ENCODE assay signal across 25 cellular contexts in the genomic region with DNA sequence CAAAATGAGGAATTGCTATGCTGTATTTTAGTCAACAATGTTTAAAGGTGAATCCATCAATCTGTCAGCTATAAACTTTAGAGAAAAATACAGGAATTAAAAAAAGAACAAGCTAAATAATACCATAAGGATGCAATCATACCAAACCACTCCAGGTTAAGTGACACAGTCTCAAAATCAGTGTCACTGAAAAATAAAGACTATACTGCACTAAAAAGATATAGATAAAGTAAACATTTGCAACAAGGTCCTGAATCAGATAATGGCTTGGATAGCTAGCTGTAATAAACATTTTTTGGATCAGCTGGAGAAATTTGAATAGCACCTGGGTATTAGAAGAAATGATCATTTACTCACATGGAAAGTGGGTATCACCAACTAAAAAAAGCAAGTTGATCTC. TPM values are rescaled to one million over a fixed set of nuclear protein-coding genes. Genes with fewer than 3 reads are reported as not detected.
DNase-seq lines count a peak whose midpoint lies in the region; ATAC-seq, FAIRE-seq and TF ChIP-seq lines count a peak whose summit lies in the region.
"Had no signal": no experiment of that assay in that cellular context is flagged by ENCODE, and none has a peak within 500 bp of the region (broad histone marks: within the 10 kb centered on the region; RNA-seq: fewer than 3 reads in every experiment).

No MANE protein-coding gene starts in this region.

- H3K9ac ChIP-seq in Loucy (ENCODE audit: low read depth, low read length, poor library complexity, severe bottlenecking) (no peak overlapping the region), endothelial cell of umbilical vein (replicated peaks; ENCODE audit: extremely low read depth, insufficient read depth, low read length) (no peak overlapping the region), skeletal muscle tissue (ENCODE audit: low read depth in 1 of 3, low read length in 3 of 3) (peak overlapping the region in 2 of 3 donors; percentile 45 to 51)
- H3K9ac ChIP-seq: KMS-11 had no signal

- TF ChIP-seq CTCF in Loucy (conservative IDR thresholded peaks at IDR 0.05; ENCODE audit: low read length), result no peak
- no peak for TF ChIP-seq CTCF in endothelial cell of umbilical vein (IDR thresholded peaks at IDR 0.05; ENCODE audit: extremely low read depth in 1 of 2, insufficient read depth in 1 of 2, low read depth in 1 of 2, low read length in 2 of 2)

- peaks cover 90% of the 10 kb centered on the region for H3K4me1 Mint-ChIP-seq in activated naive CD4-positive, alpha-beta T cell treated with anti-CD3 and anti-CD28 coated beads, Interleukin-2, amount 50 U/mL, for 24 hours

- H3K4me3 ChIP-seq in Loucy (ENCODE audit: low read length, poor library complexity, severe bottlenecking), result peak overlapping the region; percentile 59
- no peak overlapping the region for H3K4me3 ChIP-seq in endothelial cell of umbilical vein (replicated peaks in 1 of 3; ENCODE audit: insufficient read depth in 1 of 3, low read depth in 1 of 3, low read length in 3 of 3)
- H3K4me3 ChIP-seq in skeletal muscle tissue (ENCODE audit: low read length in 3 of 3), result no peak overlapping the region
- H3K4me3 ChIP-seq: lower lobe of right lung, testis had no signal

- no peaks in the 10 kb centered on the region for H3K9me3 Mint-ChIP-seq in activated naive CD4-positive, alpha-beta T cell treated with anti-CD3 and anti-CD28 coated beads, Interleukin-2, amount 50 U/mL, for 24 hours
- no peaks in the 10 kb centered on the region for H3K9me3 Mint-ChIP-seq in activated naive CD4-positive, alpha-beta T cell treated with anti-CD3 and anti-CD28 coated beads, Interleukin-2, amount 50 U/mL, for 72 hours
- H3K9me3 Mint-ChIP-seq: activated CD8-positive, alpha-beta T cell treated with anti-CD3 and anti-CD28 coated beads for 36 hours had no signal

- H3K36me3 ChIP-seq in Loucy (ENCODE audit: insufficient read depth, low read length) (peaks cover 9% of the 10 kb centered on the region), endothelial cell of umbilical vein (ENCODE audit: control insufficient read depth in 2 of 2, extremely low read depth in 1 of 2, insufficient read depth in 2 of 2, low read length in 2 of 2) (no peaks in the 10 kb centered on the region), skeletal muscle tissue (ENCODE audit: control insufficient read depth in 3 of 3, insufficient read depth in 3 of 3, low read length in 3 of 3) (no peaks in the 10 kb centered on the region)
- H3K36me3 ChIP-seq: lower lobe of right lung had no signal

- peaks cover 50% of the 10 kb centered on the region for H3K4me1 ChIP-seq in Loucy (ENCODE audit: insufficient read depth, low read length, poor library complexity, severe bottlenecking)
- peaks cover 28% of the 10 kb centered on the region for H3K4me1 ChIP-seq in endothelial cell of umbilical vein (ENCODE audit: control insufficient read depth, extremely low read depth, insufficient read depth, low read length)
- peaks cover 62 to 66% (median 63%) of the 10 kb centered on the region in 3 donors for H3K4me1 ChIP-seq in skeletal muscle tissue (ENCODE audit: control insufficient read depth in 3 of 3, insufficient read depth in 3 of 3, low read length in 3 of 3)

- DNase-seq in activated naive CD4-positive, alpha-beta T cell treated with anti-CD3 and anti-CD28 coated beads, Interleukin-2, amount 50 U/mL, for 72 hours (ENCODE audit: low spot score in 2 of 2), result no peak
- no peak for DNase-seq in endothelial cell of umbilical vein (ENCODE audit: low read depth, low spot score)
- no peak for DNase-seq in DMS79 treated with DMSO at 0.1 percent for 48 hours (lab: John Stamatoyannopoulos, UW)
- no peak for DNase-seq in NCI-H82 (lab: John Stamatoyannopoulos, UW)
- DNase-seq in NCI-H446 (lab: John Stamatoyannopoulos, UW), result no peak
- DNase-seq: 8988T; activated CD4-positive, CD25-positive, alpha-beta regulatory T cell treated with anti-CD3 and anti-CD28 coated beads, Interleukin-2, amount 50 U/mL, for 72 hours; activated CD8-positive, alpha-beta T cell treated with anti-CD3 and anti-CD28 coated beads for 36 hours; activated gamma-delta T cell treated with Interleukin-2 at 50 U/mL for 16 hours; activated T-cell treated with anti-CD3 and anti-CD28 coated beads for 4 hours; AML-193; amniotic stem cell; DMS53; lower lobe of right lung; NCI-H1694; NCI-H2171 treated with DMSO at 0.1 percent for 48 hours; NCI-H69; occipital lobe; right cardiac atrium; testis had no signal

- H3K9me2 ChIP-seq in Loucy (replicated peaks; ENCODE audit: low read depth, low read length), result no peaks in the 10 kb centered on the region

- H3K9me1 ChIP-seq in endothelial cell of umbilical vein (replicated peaks; ENCODE audit: control insufficient read depth, extremely low read depth, insufficient read depth, low read length), result no peaks in the 10 kb centered on the region

- CTCF ChIA-PET in endothelial cell of umbilical vein (lab: Charles Lee), result interaction anchor here (0.5 to 1.6 kb wide), 5 partner anchors 9 to 608 kb away, joined by 3 to 5 read pairs (median 3); a partner anchor contains a TSS

- H3K9me3 ChIP-seq in Loucy (ENCODE audit: insufficient read depth, low read depth, low read length), result no peaks in the 10 kb centered on the region
- no peaks in the 10 kb centered on the region for H3K9me3 ChIP-seq in endothelial cell of umbilical vein (replicated peaks; ENCODE audit: control insufficient read depth, insufficient read depth, low read length)
- no peaks in the 10 kb centered on the region for H3K9me3 ChIP-seq in skeletal muscle tissue (ENCODE audit: control insufficient read depth in 3 of 3, low read length in 3 of 3)
- H3K9me3 ChIP-seq: lower lobe of right lung, testis had no signal

- H3K79me2 ChIP-seq in Loucy (ENCODE audit: insufficient read depth, low read length) (peaks cover 99% of the 10 kb centered on the region), endothelial cell of umbilical vein (ENCODE audit: control insufficient read depth, insufficient read depth, low read length) (peaks cover 95% of the 10 kb centered on the region)

- dilution Hi-C loops in endothelial cell of umbilical vein (cut with MboI; ENCODE audit: extremely low pct_ligation_motif_present, low sequenced_read_pairs), result no loop called here

- H3K4me2 ChIP-seq in Loucy (ENCODE audit: low read depth, low read length, poor library complexity, severe bottlenecking) (peak overlapping the region; percentile 77), endothelial cell of umbilical vein (ENCODE audit: insufficient read depth, low read length) (peak overlapping the region; percentile 78)
- H3K4me2 ChIP-seq: KMS-11 had no signal

- H3K4me3 Mint-ChIP-seq in activated naive CD4-positive, alpha-beta T cell treated with anti-CD3 and anti-CD28 coated beads, Interleukin-2, amount 50 U/mL, for 24 hours, result peak overlapping the region; percentile 13
- H3K4me3 Mint-ChIP-seq: activated CD8-positive, alpha-beta T cell treated with anti-CD3 and anti-CD28 coated beads for 36 hours had no signal

- H3K27ac ChIP-seq in endothelial cell of umbilical vein (ENCODE audit: insufficient read depth, low read depth, low read length) (no peak overlapping the region), skeletal muscle tissue (ENCODE audit: low read depth, low read length) (peak overlapping the region; percentile 73)
- H3K27ac ChIP-seq: epithelial cell of prostate, KMS-11, lower lobe of right lung had no signal

- ATAC-seq in activated naive CD4-positive, alpha-beta T cell treated with anti-CD3 and anti-CD28 coated beads, Interleukin-2, amount 50 U/mL, for 72 hours, result no peak
- ATAC-seq: activated CD8-positive, alpha-beta T cell treated with anti-CD3 and anti-CD28 coated beads for 36 hours; lower lobe of right lung had no signal

- BruUV-seq in endothelial cell of umbilical vein (replicated peaks; lab: Mats Ljungman, UMichigan), result no TSS peak

- H3K36me3 Mint-ChIP-seq in activated naive CD4-positive, alpha-beta T cell treated with anti-CD3 and anti-CD28 coated beads, Interleukin-2, amount 50 U/mL, for 24 hours, result peaks cover 3% of the 10 kb centered on the region
- H3K36me3 Mint-ChIP-seq in activated naive CD4-positive, alpha-beta T cell treated with anti-CD3 and anti-CD28 coated beads, Interleukin-2, amount 50 U/mL, for 72 hours, result peaks cover 0 to 6% of the 10 kb centered on the region in 2 donors

- H3F3A ChIP-seq in Loucy (ENCODE audit: low read depth), result 0 out of 2 replicates have a peak, but pooled peaks cover 3% of the 10 kb centered on the region

- H3K27me3 ChIP-seq in Loucy (ENCODE audit: insufficient read depth, low read length, poor library complexity, severe bottlenecking) (no peaks in the 10 kb centered on the region), endothelial cell of umbilical vein (ENCODE audit: control insufficient read depth in 2 of 2, insufficient read depth in 2 of 2, low read length in 2 of 2) (no peaks in the 10 kb centered on the region), skeletal muscle tissue (ENCODE audit: control insufficient read depth in 3 of 3, insufficient read depth in 3 of 3, low read length in 3 of 3) (no peaks in the 10 kb centered on the region)
- H3K27me3 ChIP-seq: testis had no signal

- H3K27me3 Mint-ChIP-seq in activated naive CD4-positive, alpha-beta T cell treated with anti-CD3 and anti-CD28 coated beads, Interleukin-2, amount 50 U/mL, for 24 hours, result no peaks in the 10 kb centered on the region
- H3K27me3 Mint-ChIP-seq: activated CD8-positive, alpha-beta T cell treated with anti-CD3 and anti-CD28 coated beads for 36 hours had no signal

- H4K20me1 ChIP-seq in Loucy (ENCODE audit: insufficient read depth, low read length, poor library complexity, severe bottlenecking) (peaks cover 89% of the 10 kb centered on the region), endothelial cell of umbilical vein (replicated peaks; ENCODE audit: control insufficient read depth, extremely low read depth, insufficient read depth, low read length) (peaks cover 19% of the 10 kb centered on the region)

- POLR2A ChIA-PET in endothelial cell of umbilical vein (lab: Charles Lee), result no interaction called here

- no peak for FAIRE-seq in endothelial cell of umbilical vein (lab: Jason Lieb, UNC)

- H2AFZ ChIP-seq in Loucy (ENCODE audit: low read length) (no peak overlapping the region), endothelial cell of umbilical vein (ENCODE audit: low read depth, low read length) (no peak overlapping the region)

- H3K27ac Mint-ChIP-seq in activated naive CD4-positive, alpha-beta T cell treated with anti-CD3 and anti-CD28 coated beads, Interleukin-2, amount 50 U/mL, for 24 hours, result no peak overlapping the region
- no peak overlapping the region for H3K27ac Mint-ChIP-seq in activated naive CD4-positive, alpha-beta T cell treated with anti-CD3 and anti-CD28 coated beads, Interleukin-2, amount 50 U/mL, for 72 hours
- H3K27ac Mint-ChIP-seq: activated CD8-positive, alpha-beta T cell treated with anti-CD3 and anti-CD28 coated beads for 36 hours had no signal

- no peak for TF ChIP-seq POLR2A in endothelial cell of umbilical vein (IDR thresholded peaks at IDR 0.05; ENCODE audit: low read depth, low read length)

- intact Hi-C loops in endothelial cell of umbilical vein (cut with micrococcal nuclease), result no loop called here

RNA-seq across cellular contexts. Expression of a gene that starts 7.8 kb away (rescaled TPM):
- 100 to 1,000 TPM; 102 to 145 TPM for total RNA-seq in activated naive CD4-positive, alpha-beta T cell treated with anti-CD3 and anti-CD28 coated beads, Interleukin-2, amount 50 U/mL, for 72 hours
- total RNA-seq in endothelial cell of umbilical vein, result 88.8 and 89.7 TPM in 2 replicates
- polyA plus RNA-seq in endothelial cell of umbilical vein, result 32.4 and 35.0 TPM in 2 replicates
- polyA plus RNA-seq in endothelial cell of umbilical vein (2011; cell fraction: cytosol; rRNA removed), result 38.9 and 39.0 TPM in 2 replicates
- polyA plus RNA-seq in endothelial cell of umbilical vein (2011; cell fraction: nucleus; rRNA removed), result 82.9 and 103 TPM in 2 replicates
- 38.0 and 52.9 TPM in 2 replicates for polyA plus RNA-seq in endothelial cell of umbilical vein (2012)
- 82.7 and 88.2 TPM in 2 replicates for polyA minus RNA-seq in endothelial cell of umbilical vein
- 50.0 TPM for polyA minus RNA-seq in endothelial cell of umbilical vein (2011; cell fraction: cytosol; rRNA and poly(A)+ RNA removed)
- 106 and 177 TPM in 2 replicates for polyA minus RNA-seq in endothelial cell of umbilical vein (2011; cell fraction: nucleus; rRNA and poly(A)+ RNA removed)
- total RNA-seq in skeletal muscle tissue, result 69.9 TPM

RNA-seq across cellular contexts. Expression of a gene that starts 9.5 kb away (rescaled TPM):
- total RNA-seq in activated naive CD4-positive, alpha-beta T cell treated with anti-CD3 and anti-CD28 coated beads, Interleukin-2, amount 50 U/mL, for 72 hours, result 10 to 100 TPM; 26.2 to 38.9 TPM
- total RNA-seq in endothelial cell of umbilical vein (23.8 and 25.6 TPM in 2 replicates), skeletal muscle tissue (14.6 TPM)
- polyA plus RNA-seq in endothelial cell of umbilical vein, result 46.1 and 56.2 TPM in 2 replicates
- polyA plus RNA-seq in endothelial cell of umbilical vein (2011; cell fraction: cytosol; rRNA removed), result 45.2 and 48.9 TPM in 2 replicates
- polyA plus RNA-seq in endothelial cell of umbilical vein (2011; cell fraction: nucleus; rRNA removed), result 20.4 and 22.2 TPM in 2 replicates
- 24.0 and 32.1 TPM in 2 replicates for polyA plus RNA-seq in endothelial cell of umbilical vein (2012)
- polyA minus RNA-seq in endothelial cell of umbilical vein, result 47.9 and 56.3 TPM in 2 replicates
- polyA minus RNA-seq in endothelial cell of umbilical vein (2011; cell fraction: cytosol; rRNA and poly(A)+ RNA removed), result 22.6 TPM
- 16.7 and 24.2 TPM in 2 replicates for polyA minus RNA-seq in endothelial cell of umbilical vein (2011; cell fraction: nucleus; rRNA and poly(A)+ RNA removed)

RNA-seq across cellular contexts. Expression of a gene that starts 54.6 kb away (rescaled TPM):
- 1 to 10 TPM; 2.6 to 3.6 TPM for total RNA-seq in activated naive CD4-positive, alpha-beta T cell treated with anti-CD3 and anti-CD28 coated beads, Interleukin-2, amount 50 U/mL, for 72 hours
- total RNA-seq in endothelial cell of umbilical vein (3.5 and 3.6 TPM in 2 replicates), skeletal muscle tissue (0.52 TPM)
- 1.2 and 1.3 TPM in 2 replicates for polyA plus RNA-seq in endothelial cell of umbilical vein
- 0.18 and 0.23 TPM in 2 replicates for polyA plus RNA-seq in endothelial cell of umbilical vein (2011; cell fraction: cytosol; rRNA removed)
- polyA plus RNA-seq in endothelial cell of umbilical vein (2011; cell fraction: nucleus; rRNA removed), result 9.2 and 10.3 TPM in 2 replicates
- polyA plus RNA-seq in endothelial cell of umbilical vein (2012), result 0.37 and 0.52 TPM in 2 replicates
- polyA minus RNA-seq in endothelial cell of umbilical vein, result 7.1 and 8.0 TPM in 2 replicates
- not detected for polyA minus RNA-seq in endothelial cell of umbilical vein (2011; cell fraction: cytosol; rRNA and poly(A)+ RNA removed)
- polyA minus RNA-seq in endothelial cell of umbilical vein (2011; cell fraction: nucleus; rRNA and poly(A)+ RNA removed), result 10.4 and 12.3 TPM in 2 replicates

Comparison
In these comparisons a context has a peak if more than half of its experiments do, and no peak if none do; other contexts are left out.
1. H3K9ac ChIP-seq: peak in skeletal muscle tissue (2 of 3); none in Loucy (single experiment) and endothelial cell of umbilical vein (single experiment).